Comparison of ENCODE assay signal across 8 cellular contexts in the genomic region with DNA sequence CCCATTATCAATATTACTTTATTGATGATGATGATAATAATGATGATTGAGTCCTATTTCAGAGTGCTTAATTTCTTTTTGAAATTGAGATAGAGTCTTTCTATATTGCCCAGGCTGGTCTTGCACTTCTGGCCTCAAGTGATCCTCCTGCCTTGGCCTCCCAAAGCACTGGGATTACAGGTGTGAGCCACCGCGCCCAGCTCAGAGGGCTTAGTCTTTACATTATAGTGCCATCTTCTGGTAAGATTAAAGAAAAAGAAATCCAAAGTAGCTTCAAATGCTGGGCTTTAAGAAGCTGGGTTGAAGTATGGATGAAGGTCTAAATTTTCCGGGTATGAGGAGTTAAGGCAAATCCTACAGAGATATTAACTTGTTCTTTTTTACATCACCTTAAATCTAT. TPM values are rescaled to one million over a fixed set of nuclear protein-coding genes. Genes with fewer than 3 reads are reported as not detected.
DNase-seq lines count a peak whose midpoint lies in the region; ATAC-seq and TF ChIP-seq lines count a peak whose summit lies in the region.

No MANE protein-coding gene starts in this region.

- peaks cover 14% of the 10 kb centered on the region for H3K79me2 ChIP-seq in GM23248 (ENCODE audit: insufficient read depth)

- H3F3A ChIP-seq in GM23248 (ENCODE audit: insufficient read depth) = peaks cover 5% of the 10 kb centered on the region; the same call in 1 of the 2 replicates

- H3K4me2 ChIP-seq in GM23248 (ENCODE audit: unreplicated experiment) = no peak overlapping the region

- TF ChIP-seq CTCF in BJ (IDR thresholded peaks at IDR 0.05; ENCODE audit: insufficient read depth, low read depth, low read length) (peak; percentile 30; the same call in 1 of the 2 replicates), endodermal cell (conservative IDR thresholded peaks at IDR 0.05) (peak; percentile 67)

- H3K4me3 ChIP-seq in BJ (ENCODE audit: low read depth, low read length) (no peak overlapping the region), GM23248 (no peak overlapping the region), endodermal cell (ENCODE audit: low read length) (no peak overlapping the region)

- H3K36me3 ChIP-seq in BJ (ENCODE audit: control insufficient read depth, insufficient read depth, low read length) (no peaks in the 10 kb centered on the region), GM23248 (ENCODE audit: low read depth) (no peaks in the 10 kb centered on the region), endodermal cell (ENCODE audit: control insufficient read depth, insufficient read depth, low read length) (no peaks in the 10 kb centered on the region)

- H3K27me3 Mint-ChIP-seq in endodermal cell (ENCODE audit: insufficient read depth) = peaks cover 12% of the 10 kb centered on the region
- H3K27me3 Mint-ChIP-seq in stimulated activated naive B cell treated with anti-CD40 and anti-IgM and Interleukin-4, amounts not matched to agents 10 μg/mL and 1 μg/mL and 100 μg/mL, for 72 hours = no peaks in the 10 kb centered on the region

- H3K9me2 ChIP-seq in GM23248 (ENCODE audit: insufficient read depth) = no peaks in the 10 kb centered on the region

- no peaks in the 10 kb centered on the region for H3K4me1 Mint-ChIP-seq in endodermal cell
- peaks cover 11 to 40% of the 10 kb centered on the region in 2 donors for H3K4me1 Mint-ChIP-seq in stimulated activated naive B cell treated with anti-CD40 and anti-IgM and Interleukin-4, amounts not matched to agents 10 μg/mL and 1 μg/mL and 100 μg/mL, for 72 hours

- POLR2A ChIA-PET in BJ (lab: Charles Lee) = interaction anchor here (0.6 kb wide), 2 partner anchors 94 to 146 kb away, joined by 3 to 4 read pairs; no protein-coding TSS in a partner anchor

- H3K9ac ChIP-seq in GM23248 (no peak overlapping the region), endodermal cell (ENCODE audit: extremely low read depth, low read length, poor library complexity, severe bottlenecking) (no peak overlapping the region)

- DNase-seq in BJ (ENCODE audit: low read depth) = no peak
- peak; percentile 44 for DNase-seq in GM23248
- peak; percentile 59 for DNase-seq in RKO (ENCODE audit: low spot score)
- DNase-seq in endodermal cell = peak; percentile 52
- no peak for DNase-seq in stimulated activated naive B cell treated with anti-CD40 and anti-IgM and Interleukin-4, amounts not matched to agents 10 μg/mL and 1 μg/mL and 100 μg/mL, for 72 hours
- DNase-seq in D341Med (ENCODE audit: low spot score) = no peak
- DNase-seq in amniotic stem cell (lab: John Stamatoyannopoulos, UW) = no peak

- no peak overlapping the region for H3K27ac ChIP-seq in GM23248
- no peak overlapping the region for H3K27ac ChIP-seq in endodermal cell (ENCODE audit: low read depth, low read length)

- H3K27ac Mint-ChIP-seq in endodermal cell = no peak overlapping the region
- H3K27ac Mint-ChIP-seq in stimulated activated naive B cell treated with anti-CD40 and anti-IgM and Interleukin-4, amounts not matched to agents 10 μg/mL and 1 μg/mL and 100 μg/mL, for 72 hours = peak overlapping the region; percentile 22

- H3K9me3 ChIP-seq in GM23248 (ENCODE audit: low read depth) = no peaks in the 10 kb centered on the region
- no peaks in the 10 kb centered on the region for H3K9me3 ChIP-seq in endodermal cell (ENCODE audit: control insufficient read depth, low read length)

- H3K4me3 Mint-ChIP-seq in endodermal cell = no peak overlapping the region
- H3K4me3 Mint-ChIP-seq in stimulated activated naive B cell treated with anti-CD40 and anti-IgM and Interleukin-4, amounts not matched to agents 10 μg/mL and 1 μg/mL and 100 μg/mL, for 72 hours = no peak overlapping the region

- H4K20me1 ChIP-seq in GM23248 (ENCODE audit: insufficient read depth) = no peaks in the 10 kb centered on the region

- no peaks in the 10 kb centered on the region for H3K36me3 Mint-ChIP-seq in endodermal cell (ENCODE audit: low read depth)
- H3K36me3 Mint-ChIP-seq in stimulated activated naive B cell treated with anti-CD40 and anti-IgM and Interleukin-4, amounts not matched to agents 10 μg/mL and 1 μg/mL and 100 μg/mL, for 72 hours = no peaks in the 10 kb centered on the region

- ATAC-seq in stimulated activated naive B cell treated with anti-CD40 and anti-IgM and Interleukin-4, amounts not matched to agents 10 μg/mL and 1 μg/mL and 100 μg/mL, for 72 hours (replicated peaks) = no peak
- no peak for ATAC-seq in HG02973 (IDR thresholded peaks at IDR 0.05; ENCODE audit: unreplicated experiment)

- H3K27me3 ChIP-seq in BJ (ENCODE audit: control insufficient read depth, insufficient read depth, low read length) = no peaks in the 10 kb centered on the region
- no peaks in the 10 kb centered on the region for H3K27me3 ChIP-seq in GM23248 (replicated peaks; ENCODE audit: insufficient read depth)
- H3K27me3 ChIP-seq in endodermal cell (ENCODE audit: control insufficient read depth, insufficient read depth, low read length, poor library complexity, severe bottlenecking) = peaks cover 7% of the 10 kb centered on the region

- CTCF ChIA-PET in BJ (lab: Yijun Ruan, JAX) = interaction anchor here (0.8 to 5.3 kb wide), 5 partner anchors 9 to 129 kb away, joined by 3 to 62 read pairs (median 4); a partner anchor contains a TSS

- in situ Hi-C loops in GM23248 (cut with MboI) = loop anchor here (5.0 kb wide), 1 partner anchor 114 kb away; a partner anchor contains a TSS

- no peak overlapping the region for H2AFZ ChIP-seq in GM23248

- peaks cover 8% of the 10 kb centered on the region for H3K4me1 ChIP-seq in GM23248 (ENCODE audit: insufficient read depth)
- H3K4me1 ChIP-seq in endodermal cell (ENCODE audit: control insufficient read depth, insufficient read depth, low read length) = no peaks in the 10 kb centered on the region

- 18 to 23% methylated on average over 3 of the region's 3 CpGs for WGBS in GM23248 (ENCODE audit: low coverage in 1 of 2, low lambda C conversion rate in 2 of 2, missing lambda C conversion rate in 2 of 2), 2 experiments
- WGBS in endodermal cell (ENCODE audit: insufficient coverage in 1 of 2, insufficient read length in 1 of 2), 2 experiments = 21 to 25% methylated on average over 2 of the region's 3 CpGs

- no peaks in the 10 kb centered on the region for H3K9me3 Mint-ChIP-seq in endodermal cell
- no peaks in the 10 kb centered on the region for H3K9me3 Mint-ChIP-seq in stimulated activated naive B cell treated with anti-CD40 and anti-IgM and Interleukin-4, amounts not matched to agents 10 μg/mL and 1 μg/mL and 100 μg/mL, for 72 hours

RNA-seq across cellular contexts. Expression of a gene that starts 3.4 kb away (rescaled TPM):
- polyA plus RNA-seq in BJ (2011; rRNA removed) (12.2 and 16.4 TPM in 2 replicates), GM23248 (2016; fragmentation: Nextera tagmentation; extraction: Ambion mirVana) (10.2 and 10.4 TPM in 2 replicates)
- 14.9 and 16.6 TPM in 2 replicates for polyA minus RNA-seq in BJ (2011; rRNA and poly(A)+ RNA removed)
- total RNA-seq in GM23248 (2014; rRNA removed; shearing (Covaris generic)) = 20.4 and 26.3 TPM in 2 replicates
- 10 to 100 TPM; 16.2 to 19.8 TPM for total RNA-seq in endodermal cell
- 23.1 TPM for polyA plus RNA-seq in endodermal cell (2013, experiment 1 of 2)
- 21.3 TPM for polyA plus RNA-seq in endodermal cell (2013, experiment 2 of 2)

RNA-seq across cellular contexts. Expression of a gene that starts 11.8 kb away (rescaled TPM):
- polyA plus RNA-seq in BJ (2011; rRNA removed) = not detected in 2 replicates
- polyA minus RNA-seq in BJ (2011; rRNA and poly(A)+ RNA removed) = not detected in 2 replicates
- not detected in 2 replicates for total RNA-seq in GM23248 (2014; rRNA removed; shearing (Covaris generic))
- not detected in 2 replicates for polyA plus RNA-seq in GM23248 (2016; fragmentation: Nextera tagmentation; extraction: Ambion mirVana)
- total RNA-seq in endodermal cell = not detected
- not detected for polyA plus RNA-seq in endodermal cell (2013, experiment 1 of 2)
- polyA plus RNA-seq in endodermal cell (2013, experiment 2 of 2) = not detected

Comparison
In these comparisons a context has a peak if more than half of its experiments do, and no peak if none do; other contexts are left out.
1. DNase-seq: peak in GM23248 (single experiment), RKO (single experiment) and endodermal cell (single experiment); none in BJ (single experiment), stimulated activated naive B cell treated with anti-CD40 and anti-IgM and Interleukin-4, amounts not matched to agents 10 μg/mL and 1 μg/mL and 100 μg/mL, for 72 hours (single experiment), D341Med (single experiment) and amniotic stem cell (single experiment).